ENCODE assay signal across 8 cellular contexts in the genomic region with DNA sequence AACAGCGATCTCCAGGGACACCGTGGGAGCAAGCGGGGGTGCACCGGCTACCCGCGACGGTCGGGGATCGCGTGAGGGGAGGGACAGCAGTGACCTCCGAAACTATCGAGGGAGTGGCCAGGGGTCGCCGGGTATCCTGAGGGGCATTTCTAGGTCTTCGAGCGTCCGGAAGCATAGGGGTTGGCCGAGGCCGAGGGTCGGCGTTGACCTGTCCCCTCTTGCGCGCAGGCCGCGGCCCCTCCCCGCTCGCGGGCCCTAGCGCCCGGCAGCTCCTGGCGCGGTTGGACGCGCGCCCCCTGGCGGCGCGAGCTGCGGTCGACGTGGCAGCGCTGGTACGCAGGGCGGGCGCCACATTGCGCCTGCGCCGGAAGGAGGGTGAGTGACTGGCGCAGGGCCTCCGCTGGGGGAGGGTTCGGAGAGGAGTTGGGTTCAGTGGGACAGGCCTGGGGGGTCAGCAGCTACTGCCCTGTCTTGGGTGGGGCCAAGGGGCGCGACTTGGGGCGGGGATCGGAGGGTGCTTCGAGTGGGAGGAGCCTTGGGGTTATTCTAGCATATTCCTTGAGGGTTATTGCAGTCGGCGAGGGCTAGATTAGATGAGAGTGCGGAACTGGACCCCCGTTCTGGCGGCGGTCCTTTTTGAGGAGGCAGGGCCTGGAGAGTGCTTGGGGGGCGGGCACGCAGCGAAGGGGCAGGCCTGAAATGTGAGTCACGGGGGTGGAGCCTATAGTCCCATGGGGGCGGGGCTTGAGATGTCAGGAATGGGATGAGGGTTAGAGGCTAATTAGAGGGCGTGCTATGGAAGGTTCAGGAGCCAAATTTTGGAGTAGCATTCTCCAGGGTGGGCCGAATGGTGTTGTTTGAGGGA. TPM values are rescaled to one million over a fixed set of nuclear protein-coding genes. Genes with fewer than 3 reads are reported as not detected.
DNase-seq lines count a peak whose midpoint lies in the region; ATAC-seq and TF ChIP-seq lines count a peak whose summit lies in the region.

No MANE protein-coding gene starts in this region.

- H3K27ac Mint-ChIP-seq in CD4-positive, alpha-beta memory T cell: peak overlapping the region; percentile 83 to 95 (median 92)
- H3K27ac Mint-ChIP-seq in activated T-cell treated with anti-CD3 and anti-CD28 coated beads, Interleukin-2, amount 50 U/mL, for 24 hours: peak overlapping the region; percentile 90

- H3K4me2 ChIP-seq in OCI-LY7 (ENCODE audit: low read length): peak overlapping the region; percentile 87

- H3K9ac ChIP-seq in HUES6 (ENCODE audit: low read length) (peak overlapping the region; percentile 65), mucosa of stomach (ENCODE audit: low read length) (peak overlapping the region; percentile 72)

- H3K27ac ChIP-seq in CD4-positive, alpha-beta memory T cell (ENCODE audit: low read depth, low read length): peak overlapping the region; percentile 58
- H3K27ac ChIP-seq in HUES6 (ENCODE audit: low read depth, low read length) (0 out of 2 replicates have a peak overlapping the region, but pooled peaks have one; percentile 42), OCI-LY7 (ENCODE audit: low read depth, low read length, poor library complexity, severe bottlenecking) (peak overlapping the region; percentile 66), esophagus (ENCODE audit: low read depth in 2 of 2, low read length in 1 of 2) (peak overlapping the region; percentile 89 to 94)

- H2AFZ ChIP-seq in OCI-LY7 (ENCODE audit: low read length): peak overlapping the region; percentile 77

- no TSS peak for BruUV-seq in OCI-LY7 (replicated peaks; lab: Mats Ljungman, UMichigan)

- no peaks in the 10 kb centered on the region for H3K9me2 ChIP-seq in OCI-LY7 (ENCODE audit: insufficient read depth, low read length)

- peaks cover 0 to 1% of the 10 kb centered on the region in 2 donors for H3K36me3 Mint-ChIP-seq in CD4-positive, alpha-beta memory T cell
- no peaks in the 10 kb centered on the region for H3K36me3 Mint-ChIP-seq in activated T-cell treated with anti-CD3 and anti-CD28 coated beads, Interleukin-2, amount 50 U/mL, for 24 hours (ENCODE audit: low read depth)

- peaks cover 41% of the 10 kb centered on the region for H3K4me1 ChIP-seq in CD4-positive, alpha-beta memory T cell (ENCODE audit: insufficient read depth, low read length)
- H3K4me1 ChIP-seq in HUES6 (ENCODE audit: control insufficient read depth, insufficient read depth, low read length): peaks cover 17% of the 10 kb centered on the region; the same call in 1 of the 2 replicates
- peaks cover 37% of the 10 kb centered on the region for H3K4me1 ChIP-seq in OCI-LY7 (ENCODE audit: insufficient read depth, low read length, poor library complexity, severe bottlenecking)
- peaks cover 0 to 6% of the 10 kb centered on the region in 2 donors for H3K4me1 ChIP-seq in esophagus (ENCODE audit: control insufficient read depth in 2 of 2, insufficient read depth in 2 of 2, low read length in 1 of 2)
- peaks cover 32% of the 10 kb centered on the region for H3K4me1 ChIP-seq in mucosa of stomach (ENCODE audit: control insufficient read depth, insufficient read depth, low read length)

- peak overlapping the region; percentile 70 to 88 (median 80) for H3K4me3 Mint-ChIP-seq in CD4-positive, alpha-beta memory T cell
- H3K4me3 Mint-ChIP-seq in activated T-cell treated with anti-CD3 and anti-CD28 coated beads, Interleukin-2, amount 50 U/mL, for 24 hours: peak overlapping the region; percentile 67

- H3K36me3 ChIP-seq in CD4-positive, alpha-beta memory T cell (ENCODE audit: insufficient read depth, low read length): no peaks in the 10 kb centered on the region
- no peaks in the 10 kb centered on the region for H3K36me3 ChIP-seq in HUES6 (ENCODE audit: control insufficient read depth, insufficient read depth, low read length)
- no peaks in the 10 kb centered on the region for H3K36me3 ChIP-seq in OCI-LY7 (ENCODE audit: insufficient read depth, low read length)
- H3K36me3 ChIP-seq in esophagus (ENCODE audit: control insufficient read depth in 2 of 2, insufficient read depth in 2 of 2, low read length in 1 of 2): no peaks in the 10 kb centered on the region
- H3K36me3 ChIP-seq in mucosa of stomach (ENCODE audit: control insufficient read depth, insufficient read depth, low read length): no peaks in the 10 kb centered on the region

- ATAC-seq in GM19467 (IDR thresholded peaks at IDR 0.05; ENCODE audit: unreplicated experiment): peak; percentile 50

- H4K20me1 ChIP-seq in OCI-LY7 (ENCODE audit: insufficient read depth, low read length): no peaks in the 10 kb centered on the region

- H3K27me3 ChIP-seq in CD4-positive, alpha-beta memory T cell (ENCODE audit: insufficient read depth, low read length): no peaks in the 10 kb centered on the region
- peaks cover 34% of the 10 kb centered on the region for H3K27me3 ChIP-seq in HUES6 (ENCODE audit: control insufficient read depth, insufficient read depth, low read length)
- no peaks in the 10 kb centered on the region for H3K27me3 ChIP-seq in esophagus (ENCODE audit: control insufficient read depth in 1 of 2, insufficient read depth in 2 of 2, low read length in 2 of 2)
- H3K27me3 ChIP-seq in mucosa of stomach (ENCODE audit: control insufficient read depth, insufficient read depth, low read length): no peaks in the 10 kb centered on the region

- 1 to 38% methylated on average over 47 to 69 of the region's 69 CpGs for WGBS in esophagus, 2 donors

- TF ChIP-seq CTCF in OCI-LY7 (conservative IDR thresholded peaks at IDR 0.05; ENCODE audit: low read length): peak; percentile 72

- peak; percentile 81 to 84 (median 82) for DNase-seq in CD4-positive, alpha-beta memory T cell
- DNase-seq in OCI-LY7 (ENCODE audit: low spot score): peak; percentile 85
- DNase-seq in activated T-cell treated with anti-CD3 and anti-CD28 coated beads, Interleukin-2, amount 50 U/mL, for 24 hours: peak; percentile 84
- DNase-seq in stimulated activated CD8-positive, alpha-beta memory T cell treated with anti-CD3 and anti-CD28 coated beads, Interleukin-7, amount 100 ng/mL, for 4 hours (ENCODE audit: low read depth in 2 of 2): peak; percentile 45 to 75

- peak overlapping the region in 1 of 2 donors; percentile 50 for H3K4me3 ChIP-seq in CD4-positive, alpha-beta memory T cell (ENCODE audit: low read length in 2 of 2)
- H3K4me3 ChIP-seq in HUES6 (ENCODE audit: low read depth, low read length) (peak overlapping the region; percentile 59), OCI-LY7 (ENCODE audit: low read depth, low read length, poor library complexity, severe bottlenecking) (peak overlapping the region; percentile 63), esophagus (ENCODE audit: low read depth in 1 of 2, low read length in 2 of 2) (peak overlapping the region; percentile 45 to 50), mucosa of stomach (ENCODE audit: low read length) (peak overlapping the region; percentile 8)

- no peaks in the 10 kb centered on the region for H3K9me3 ChIP-seq in CD4-positive, alpha-beta memory T cell (ENCODE audit: control insufficient read depth in 1 of 2, low read length in 2 of 2)
- H3K9me3 ChIP-seq in HUES6 (ENCODE audit: control insufficient read depth, insufficient read depth, low read depth, low read length) (peaks cover 15% of the 10 kb centered on the region; the same call in 1 of the 2 replicates), OCI-LY7 (ENCODE audit: low read length) (no peaks in the 10 kb centered on the region), esophagus (ENCODE audit: control insufficient read depth in 2 of 2, insufficient read depth in 1 of 2, low read depth in 1 of 2, low read length in 1 of 2) (no peaks in the 10 kb centered on the region), mucosa of stomach (ENCODE audit: control insufficient read depth, low read length) (no peaks in the 10 kb centered on the region)

- CTCF ChIA-PET in CD4-positive, alpha-beta memory T cell (lab: Charles Lee; ENCODE audit: partially characterized antibody): interaction anchor here (0.7 to 1.8 kb wide), 4 partner anchors 9 to 40 kb away, joined by 3 to 5 read pairs (median 3); a partner anchor contains a TSS
- CTCF ChIA-PET in OCI-LY7 (lab: Charles Lee; ENCODE audit: unreplicated experiment): no interaction called here

- H3K9me3 Mint-ChIP-seq in CD4-positive, alpha-beta memory T cell: peaks cover 0 to 4% (median 0%) of the 10 kb centered on the region in 8 donors
- H3K9me3 Mint-ChIP-seq in activated T-cell treated with anti-CD3 and anti-CD28 coated beads, Interleukin-2, amount 50 U/mL, for 24 hours: no peaks in the 10 kb centered on the region

- peaks cover 14 to 41% (median 29%) of the 10 kb centered on the region in 4 donors for H3K4me1 Mint-ChIP-seq in CD4-positive, alpha-beta memory T cell
- H3K4me1 Mint-ChIP-seq in activated T-cell treated with anti-CD3 and anti-CD28 coated beads, Interleukin-2, amount 50 U/mL, for 24 hours (ENCODE audit: low read depth): peaks cover 33% of the 10 kb centered on the region

- intact Hi-C loops in CD4-positive, alpha-beta memory T cell (cut with micrococcal nuclease): loop anchor here (5.0 to 10.0 kb wide), 2 partner anchors 89 to 206 kb away; a partner anchor contains a TSS
- intact Hi-C loops in OCI-LY7 (cut with micrococcal nuclease; ENCODE audit: unreplicated experiment): loop anchor here (5.0 kb wide), 1 partner anchor 41 kb away; a partner anchor contains a TSS

- no peaks in the 10 kb centered on the region for H3K79me2 ChIP-seq in OCI-LY7 (ENCODE audit: insufficient read depth, low read depth, low read length)

- POLR2A ChIA-PET in CD4-positive, alpha-beta memory T cell (lab: Charles Lee; ENCODE audit: partially characterized antibody): interaction anchor here (0.7 to 1.1 kb wide), 6 partner anchors 9 to 715 kb away, joined by 3 to 5 read pairs (median 4); a partner anchor contains a TSS
- POLR2A ChIA-PET in OCI-LY7 (lab: Charles Lee): no interaction called here

- no peaks in the 10 kb centered on the region for H3K27me3 Mint-ChIP-seq in CD4-positive, alpha-beta memory T cell
- peaks cover 3% of the 10 kb centered on the region for H3K27me3 Mint-ChIP-seq in activated T-cell treated with anti-CD3 and anti-CD28 coated beads, Interleukin-2, amount 50 U/mL, for 24 hours

RNA-seq across cellular contexts. Expression of a gene that starts 1.2 kb away (rescaled TPM):
- 1 to 10 TPM; 1.6 to 2.2 TPM for total RNA-seq in CD4-positive, alpha-beta memory T cell
- under 1 TPM; 0.21 to 0.94 TPM for polyA plus RNA-seq in CD4-positive, alpha-beta memory T cell
- 0.85 and 1.0 TPM in 2 replicates for total RNA-seq in OCI-LY7 (2014; rRNA removed; shearing (Covaris generic))
- total RNA-seq in OCI-LY7 (2022): 1.1 and 1.7 TPM in 2 replicates
- 1 to 10 TPM; 6.0 to 6.3 TPM for polyA plus RNA-seq in esophagus

RNA-seq across cellular contexts. Expression of a gene that starts 7.9 kb away (rescaled TPM):
- total RNA-seq in CD4-positive, alpha-beta memory T cell: 100 to 1,000 TPM; 132 to 146 TPM
- 100 to 1,000 TPM; 228 to 334 TPM for polyA plus RNA-seq in CD4-positive, alpha-beta memory T cell
- total RNA-seq in OCI-LY7 (2014; rRNA removed; shearing (Covaris generic)): 16.7 and 21.2 TPM in 2 replicates
- 54.3 and 56.9 TPM in 2 replicates for total RNA-seq in OCI-LY7 (2022)
- polyA plus RNA-seq in esophagus: 100 to 1,000 TPM; 267 to 453 TPM

RNA-seq across cellular contexts. Expression of a gene that starts 22.4 kb away (rescaled TPM):
- 10 to 100 TPM; 12.0 to 12.3 TPM for total RNA-seq in CD4-positive, alpha-beta memory T cell
- polyA plus RNA-seq in CD4-positive, alpha-beta memory T cell: 1 to 10 TPM in 1 of 2 donors, under 1 TPM in 1; 0.73 to 4.5 TPM
- 9.9 and 10.6 TPM in 2 replicates for total RNA-seq in OCI-LY7 (2014; rRNA removed; shearing (Covaris generic))
- 11.0 and 16.7 TPM in 2 replicates for total RNA-seq in OCI-LY7 (2022)
- polyA plus RNA-seq in esophagus: 10 to 100 TPM; 12.2 to 14.2 TPM

RNA-seq across cellular contexts. Expression of a gene that starts 36.2 kb away (rescaled TPM):
- under 1 TPM; 0.50 to 0.73 TPM for total RNA-seq in CD4-positive, alpha-beta memory T cell
- under 1 TPM in 1 of 2 donors, not detected in 1; 0.32 TPM for polyA plus RNA-seq in CD4-positive, alpha-beta memory T cell
- total RNA-seq in OCI-LY7 (2014; rRNA removed; shearing (Covaris generic)): 0.79 and 2.3 TPM in 2 replicates
- total RNA-seq in OCI-LY7 (2022): 2.3 and 2.9 TPM in 2 replicates
- polyA plus RNA-seq in esophagus: under 1 TPM; 0.75 to 0.79 TPM

RNA-seq across cellular contexts. Expression of a gene that starts 40.3 kb away (rescaled TPM):
- 10 to 100 TPM; 20.0 to 20.7 TPM for total RNA-seq in CD4-positive, alpha-beta memory T cell
- polyA plus RNA-seq in CD4-positive, alpha-beta memory T cell: 10 to 100 TPM; 23.6 to 37.2 TPM
- total RNA-seq in OCI-LY7 (2014; rRNA removed; shearing (Covaris generic)): 18.8 and 27.5 TPM in 2 replicates
- 16.8 and 17.7 TPM in 2 replicates for total RNA-seq in OCI-LY7 (2022)
- 10 to 100 TPM in 1 of 2 donors, 1 to 10 TPM in 1; 7.3 to 18.1 TPM for polyA plus RNA-seq in esophagus
